ENCODE assay signal across 12 cellular contexts in genomic region chr12:109875572-109876131, GRCh38. TPM values are rescaled to one million over a fixed set of nuclear protein-coding genes. Genes with fewer than 3 reads are reported as not detected.
DNase-seq lines count a peak whose midpoint lies in the region; ATAC-seq and TF ChIP-seq lines count a peak whose summit lies in the region.
"Had no signal": no experiment of that assay in that cellular context is flagged by ENCODE, and none has a peak within 500 bp of the region (broad histone marks: within the 10 kb centered on the region; RNA-seq: fewer than 3 reads in every experiment).

No MANE protein-coding gene starts in this region.

- H3K4me3 Mint-ChIP-seq in immature natural killer cell = peak overlapping the region in 2 of 5 donors; percentile 12 to 21
- H3K4me3 Mint-ChIP-seq: activated CD4-positive, alpha-beta T cell treated with anti-CD3 and anti-CD28 coated beads, Interleukin-2, amount 10 ng/mL, durations not matched to agents 24 days and 14 days; activated naive CD8-positive, alpha-beta T cell treated with anti-CD3 and anti-CD28 coated beads, Interleukin-2, amount 50 U/mL, for 24 hours had no signal

- H3K4me3 ChIP-seq in cardiac muscle cell (no peak overlapping the region), heart right ventricle (no peak overlapping the region)

- H3K27ac Mint-ChIP-seq in immature natural killer cell = peak overlapping the region; percentile 31 to 87 (median 64)
- H3K27ac Mint-ChIP-seq: activated CD4-positive, alpha-beta T cell treated with anti-CD3 and anti-CD28 coated beads, Interleukin-2, amount 10 ng/mL, durations not matched to agents 24 days and 14 days; activated naive CD8-positive, alpha-beta T cell treated with anti-CD3 and anti-CD28 coated beads, Interleukin-2, amount 50 U/mL, for 24 hours had no signal

- H3K27me3 ChIP-seq in cardiac muscle cell (no peaks in the 10 kb centered on the region), heart right ventricle (no peaks in the 10 kb centered on the region)

- TF ChIP-seq CTCF in cardiac muscle cell (IDR thresholded peaks at IDR 0.05; ENCODE audit: low read depth, low read length) (no peak), heart right ventricle (IDR thresholded peaks at IDR 0.05) (no peak)

- H3K9me3 ChIP-seq in cardiac muscle cell (ENCODE audit: low read depth) = no peaks in the 10 kb centered on the region
- H3K9me3 ChIP-seq in heart right ventricle = no peaks in the 10 kb centered on the region

- H3K27me3 Mint-ChIP-seq in immature natural killer cell (ENCODE audit: low read depth in 3 of 3) = peaks cover 0 to 9% (median 4%) of the 10 kb centered on the region in 3 donors
- H3K27me3 Mint-ChIP-seq: activated CD4-positive, alpha-beta T cell treated with anti-CD3 and anti-CD28 coated beads, Interleukin-2, amount 10 ng/mL, durations not matched to agents 24 days and 14 days; activated naive CD8-positive, alpha-beta T cell treated with anti-CD3 and anti-CD28 coated beads, Interleukin-2, amount 50 U/mL, for 24 hours had no signal

- H3K4me1 ChIP-seq in cardiac muscle cell (ENCODE audit: low read depth) (peaks cover 15% of the 10 kb centered on the region), heart right ventricle (peaks cover 11 to 43% (median 36%) of the 10 kb centered on the region in 9 donors)

- intact Hi-C loops in heart right ventricle (cut with DNase I) (loop anchor here in 3 of 10 donors (5.0 to 10.0 kb wide), 2 partner anchors 68 to 281 kb away; no protein-coding TSS in a partner anchor), sciatic nerve (cut with DNase I) (no loop called here)

- DNase-seq in cardiac muscle cell (ENCODE audit: low read depth in 1 of 2, low spot score in 1 of 2) (no peak), heart right ventricle (no peak), NCI-H748 (lab: John Stamatoyannopoulos, UW; ENCODE audit: unreplicated experiment) (peak; percentile 39), immature natural killer cell (no peak), ureter (ENCODE audit: low spot score) (peak; percentile 81), sciatic nerve (ENCODE audit: low spot score) (no peak), NCI-H1930 (lab: John Stamatoyannopoulos, UW) (no peak), NCI-H1048 (lab: John Stamatoyannopoulos, UW) (no peak)
- DNase-seq: activated CD4-positive, alpha-beta T cell treated with anti-CD3 and anti-CD28 coated beads, Interleukin-2, amount 10 ng/mL, durations not matched to agents 24 days and 14 days; activated naive CD8-positive, alpha-beta T cell treated with anti-CD3 and anti-CD28 coated beads, Interleukin-2, amount 50 U/mL, for 24 hours; posterior cingulate gyrus; SHP77 treated with DMSO at 0.1 percent for 48 hours had no signal

- peak overlapping the region; percentile 23 for H3K27ac ChIP-seq in cardiac muscle cell
- no peak overlapping the region for H3K27ac ChIP-seq in heart right ventricle

- peaks cover 63 to 73% of the 10 kb centered on the region in 2 donors for H3K4me1 Mint-ChIP-seq in immature natural killer cell

- peaks cover 0 to 8% (median 3%) of the 10 kb centered on the region in 3 donors for H3K36me3 Mint-ChIP-seq in immature natural killer cell

- H3K9me3 Mint-ChIP-seq in immature natural killer cell = peaks cover 0 to 2% (median 0%) of the 10 kb centered on the region in 6 donors
- H3K9me3 Mint-ChIP-seq: activated CD4-positive, alpha-beta T cell treated with anti-CD3 and anti-CD28 coated beads, Interleukin-2, amount 10 ng/mL, durations not matched to agents 24 days and 14 days; activated naive CD8-positive, alpha-beta T cell treated with anti-CD3 and anti-CD28 coated beads, Interleukin-2, amount 50 U/mL, for 24 hours had no signal

- WGBS in heart right ventricle, 2 donors = 79 to 81% methylated on average over 6 of the region's 6 CpGs

- ATAC-seq in heart right ventricle (no peak), sciatic nerve (no peak)
- ATAC-seq: activated naive CD8-positive, alpha-beta T cell treated with anti-CD3 and anti-CD28 coated beads, Interleukin-2, amount 50 U/mL, for 24 hours had no signal

- H3K36me3 ChIP-seq in cardiac muscle cell (no peaks in the 10 kb centered on the region), heart right ventricle (peaks cover 0 to 14% (median 4%) of the 10 kb centered on the region in 9 donors)

RNA-seq across cellular contexts. Expression of gene GLTP, which starts 4.7 kb away (rescaled TPM):
- total RNA-seq in cardiac muscle cell (20.5 and 42.5 TPM in 2 replicates), heart right ventricle (10 to 100 TPM; 18.0 to 28.0 (median 22.0) TPM), ureter (106 TPM), sciatic nerve (51.0 TPM)
- polyA plus RNA-seq in cardiac muscle cell (24.9 and 25.0 TPM in 2 replicates), heart right ventricle (10 to 100 TPM; 19.4 to 23.1 TPM), immature natural killer cell (10 to 100 TPM; 64.8 to 95.1 (median 71.9) TPM)

RNA-seq across cellular contexts. Expression of gene TCHP, which starts 24.4 kb away (rescaled TPM):
- 23.7 and 26.6 TPM in 2 replicates for total RNA-seq in cardiac muscle cell
- polyA plus RNA-seq in cardiac muscle cell = 15.1 and 21.5 TPM in 2 replicates
- total RNA-seq in heart right ventricle = 10 to 100 TPM in 4 of 10 donors, 1 to 10 TPM in 6; 7.0 to 14.1 (median 9.1) TPM
- polyA plus RNA-seq in heart right ventricle = 10 to 100 TPM in 1 of 2 donors, 1 to 10 TPM in 1; 7.3 to 13.2 TPM
- 10 to 100 TPM in 1 of 3 donors, 1 to 10 TPM in 2; 2.9 to 22.8 (median 9.1) TPM for polyA plus RNA-seq in immature natural killer cell
- 20.8 TPM for total RNA-seq in ureter
- total RNA-seq in sciatic nerve = 26.7 TPM

RNA-seq across cellular contexts. Expression of gene TRPV4, which starts 42.5 kb away (rescaled TPM):
- 1.2 and 4.1 TPM in 2 replicates for total RNA-seq in cardiac muscle cell
- 2.4 and 6.4 TPM in 2 replicates for polyA plus RNA-seq in cardiac muscle cell
- total RNA-seq in heart right ventricle = 1 to 10 TPM in 2 of 10 donors, under 1 TPM in 6, not detected in 2; 0.16 to 1.0 (median 0.37) TPM
- under 1 TPM; 0.07 to 0.29 TPM for polyA plus RNA-seq in heart right ventricle
- not detected for polyA plus RNA-seq in immature natural killer cell
- total RNA-seq in ureter = 3.6 TPM
- 1.3 TPM for total RNA-seq in sciatic nerve
- total RNA-seq: activated CD4-positive, alpha-beta T cell treated with anti-CD3 and anti-CD28 coated beads, Interleukin-2, amount 10 ng/mL, durations not matched to agents 24 days and 14 days had no signal

Comparison
In these comparisons a context has a peak if more than half of its experiments do, and no peak if none do; other contexts are left out.
1. DNase-seq: peak in NCI-H748 (single experiment) and ureter (single experiment); none in cardiac muscle cell (0 of 2), heart right ventricle (0 of 2), immature natural killer cell (0 of 3), sciatic nerve (single experiment), NCI-H1930 (0 of 2) and NCI-H1048 (single experiment).